Comparison of ENCODE assay signal across 3 cellular contexts in the genomic region with DNA sequence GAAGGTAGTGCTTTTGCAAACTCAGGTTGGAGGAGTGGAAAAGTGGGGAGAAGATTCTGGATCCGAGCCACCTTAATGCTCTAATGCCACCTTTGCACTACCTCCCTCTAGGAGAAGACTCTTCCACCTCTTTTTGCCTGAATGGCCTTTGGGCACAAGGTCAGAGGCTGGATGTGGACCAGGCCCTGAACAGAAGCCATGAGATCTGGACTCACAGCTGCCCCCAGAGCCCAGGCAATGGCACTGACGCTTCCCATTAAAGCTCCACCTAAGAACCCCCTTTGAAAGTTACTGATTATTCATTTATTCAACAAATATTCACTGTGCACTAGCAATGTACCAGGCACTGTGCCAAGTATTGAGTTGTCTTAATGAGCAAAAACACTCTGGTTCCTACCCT.
TF ChIP-seq lines count a peak whose summit lies in the region.

No MANE protein-coding gene starts in this region.

TF ChIP-seq in A549, 52 proteins besides CTCF, POLR2A, EP300 and RAD21:
- TF ChIP-seq NPAS2 (CRISPR knock-in tag; IDR thresholded peaks at IDR 0.05; ENCODE audit: borderline replicate concordance) (no peak), POLR2AphosphoS2 (conservative IDR thresholded peaks at IDR 0.05; ENCODE audit: low read length) (no peak), SMC3 (IDR thresholded peaks at IDR 0.05) (no peak), HEYL (CRISPR knock-in tag; IDR thresholded peaks at IDR 0.05) (no peak), RARB (CRISPR knock-in tag; IDR thresholded peaks at IDR 0.05) (no peak), NR3C1 (IDR thresholded peaks at IDR 0.05) (no peak), TFCP2L1 (CRISPR knock-in tag; IDR thresholded peaks at IDR 0.05) (no peak), ZNF302 (CRISPR knock-in tag; IDR thresholded peaks at IDR 0.05) (no peak), KDM1A (IDR thresholded peaks at IDR 0.05; ENCODE audit: low read depth) (no peak), HOXB5 (CRISPR knock-in tag; IDR thresholded peaks at IDR 0.05) (no peak), FOSB (CRISPR knock-in tag; IDR thresholded peaks at IDR 0.05) (no peak), GATA3 (IDR thresholded peaks at IDR 0.05; ENCODE audit: borderline replicate concordance) (no peak), JUN (IDR thresholded peaks at IDR 0.05) (no peak), MAZ (IDR thresholded peaks at IDR 0.05; ENCODE audit: borderline replicate concordance, low read depth, low read length) (no peak), RCOR1 (IDR thresholded peaks at IDR 0.05; ENCODE audit: low read depth, low read length) (no peak)
- TF ChIP-seq, protein P1, sequence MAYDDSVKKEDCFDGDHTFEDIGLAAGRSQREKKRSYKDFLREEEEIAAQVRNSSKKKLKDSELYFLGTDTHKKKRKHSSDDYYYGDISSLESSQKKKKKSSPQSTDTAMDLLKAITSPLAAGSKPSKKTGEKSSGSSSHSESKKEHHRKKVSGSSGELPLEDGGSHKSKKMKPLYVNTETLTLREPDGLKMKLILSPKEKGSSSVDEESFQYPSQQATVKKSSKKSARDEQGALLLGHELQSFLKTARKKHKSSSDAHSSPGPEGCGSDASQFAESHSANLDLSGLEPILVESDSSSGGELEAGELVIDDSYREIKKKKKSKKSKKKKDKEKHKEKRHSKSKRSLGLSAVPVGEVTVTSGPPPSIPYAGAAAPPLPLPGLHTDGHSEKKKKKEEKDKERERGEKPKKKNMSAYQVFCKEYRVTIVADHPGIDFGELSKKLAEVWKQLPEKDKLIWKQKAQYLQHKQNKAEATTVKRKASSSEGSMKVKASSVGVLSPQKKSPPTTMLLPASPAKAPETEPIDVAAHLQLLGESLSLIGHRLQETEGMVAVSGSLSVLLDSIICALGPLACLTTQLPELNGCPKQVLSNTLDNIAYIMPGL (CRISPR knock-in tag; IDR thresholded peaks at IDR 0.05; ENCODE audit: borderline replicate concordance) = no peak
- TF ChIP-seq, protein P2, sequence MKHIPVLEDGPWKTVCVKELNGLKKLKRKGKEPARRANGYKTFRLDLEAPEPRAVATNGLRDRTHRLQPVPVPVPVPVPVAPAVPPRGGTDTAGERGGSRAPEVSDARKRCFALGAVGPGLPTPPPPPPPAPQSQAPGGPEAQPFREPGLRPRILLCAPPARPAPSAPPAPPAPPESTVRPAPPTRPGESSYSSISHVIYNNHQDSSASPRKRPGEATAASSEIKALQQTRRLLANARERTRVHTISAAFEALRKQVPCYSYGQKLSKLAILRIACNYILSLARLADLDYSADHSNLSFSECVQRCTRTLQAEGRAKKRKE (CRISPR knock-in tag; IDR thresholded peaks at IDR 0.05; ENCODE audit: low read depth) = no peak
- TF ChIP-seq, protein P3, sequence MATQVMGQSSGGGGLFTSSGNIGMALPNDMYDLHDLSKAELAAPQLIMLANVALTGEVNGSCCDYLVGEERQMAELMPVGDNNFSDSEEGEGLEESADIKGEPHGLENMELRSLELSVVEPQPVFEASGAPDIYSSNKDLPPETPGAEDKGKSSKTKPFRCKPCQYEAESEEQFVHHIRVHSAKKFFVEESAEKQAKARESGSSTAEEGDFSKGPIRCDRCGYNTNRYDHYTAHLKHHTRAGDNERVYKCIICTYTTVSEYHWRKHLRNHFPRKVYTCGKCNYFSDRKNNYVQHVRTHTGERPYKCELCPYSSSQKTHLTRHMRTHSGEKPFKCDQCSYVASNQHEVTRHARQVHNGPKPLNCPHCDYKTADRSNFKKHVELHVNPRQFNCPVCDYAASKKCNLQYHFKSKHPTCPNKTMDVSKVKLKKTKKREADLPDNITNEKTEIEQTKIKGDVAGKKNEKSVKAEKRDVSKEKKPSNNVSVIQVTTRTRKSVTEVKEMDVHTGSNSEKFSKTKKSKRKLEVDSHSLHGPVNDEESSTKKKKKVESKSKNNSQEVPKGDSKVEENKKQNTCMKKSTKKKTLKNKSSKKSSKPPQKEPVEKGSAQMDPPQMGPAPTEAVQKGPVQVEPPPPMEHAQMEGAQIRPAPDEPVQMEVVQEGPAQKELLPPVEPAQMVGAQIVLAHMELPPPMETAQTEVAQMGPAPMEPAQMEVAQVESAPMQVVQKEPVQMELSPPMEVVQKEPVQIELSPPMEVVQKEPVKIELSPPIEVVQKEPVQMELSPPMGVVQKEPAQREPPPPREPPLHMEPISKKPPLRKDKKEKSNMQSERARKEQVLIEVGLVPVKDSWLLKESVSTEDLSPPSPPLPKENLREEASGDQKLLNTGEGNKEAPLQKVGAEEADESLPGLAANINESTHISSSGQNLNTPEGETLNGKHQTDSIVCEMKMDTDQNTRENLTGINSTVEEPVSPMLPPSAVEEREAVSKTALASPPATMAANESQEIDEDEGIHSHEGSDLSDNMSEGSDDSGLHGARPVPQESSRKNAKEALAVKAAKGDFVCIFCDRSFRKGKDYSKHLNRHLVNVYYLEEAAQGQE (IDR thresholded peaks at IDR 0.05) = no peak

TF ChIP-seq in HEK293T, 16 proteins besides CTCF, POLR2A, EP300 and RAD21:
- TF ChIP-seq BHLHE40 (IDR thresholded peaks at IDR 0.05; ENCODE audit: borderline replicate concordance) = no peak
- TF ChIP-seq, protein P4, sequence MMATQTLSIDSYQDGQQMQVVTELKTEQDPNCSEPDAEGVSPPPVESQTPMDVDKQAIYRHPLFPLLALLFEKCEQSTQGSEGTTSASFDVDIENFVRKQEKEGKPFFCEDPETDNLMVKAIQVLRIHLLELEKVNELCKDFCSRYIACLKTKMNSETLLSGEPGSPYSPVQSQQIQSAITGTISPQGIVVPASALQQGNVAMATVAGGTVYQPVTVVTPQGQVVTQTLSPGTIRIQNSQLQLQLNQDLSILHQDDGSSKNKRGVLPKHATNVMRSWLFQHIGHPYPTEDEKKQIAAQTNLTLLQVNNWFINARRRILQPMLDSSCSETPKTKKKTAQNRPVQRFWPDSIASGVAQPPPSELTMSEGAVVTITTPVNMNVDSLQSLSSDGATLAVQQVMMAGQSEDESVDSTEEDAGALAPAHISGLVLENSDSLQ (IDR thresholded peaks at IDR 0.05) = no peak
- TF ChIP-seq ELF4 (IDR thresholded peaks at IDR 0.05) = no peak
- no peak for TF ChIP-seq LEF1 (IDR thresholded peaks at IDR 0.05; ENCODE audit: borderline replicate concordance)
- no peak for TF ChIP-seq CTBP1 (IDR thresholded peaks at IDR 0.05; ENCODE audit: borderline replicate concordance)
- TF ChIP-seq FOXA1 (IDR thresholded peaks at IDR 0.05) = no peak
- no peak for TF ChIP-seq TARDBP (IDR thresholded peaks at IDR 0.05)

TF ChIP-seq in H1, 55 proteins besides CTCF, POLR2A, EP300 and RAD21:
- TF ChIP-seq SP1 (IDR thresholded peaks at IDR 0.05; ENCODE audit: low read depth, low read length) (no peak), SRF (IDR thresholded peaks at IDR 0.05; ENCODE audit: low read depth, low read length) (no peak), RFX5 (IDR thresholded peaks at IDR 0.05; ENCODE audit: borderline replicate concordance, low read depth, low read length) (no peak), BCL11A (IDR thresholded peaks at IDR 0.05; ENCODE audit: low read depth in 2 of 2, low read length in 2 of 2) (no peak)
TF ChIP-seq in H1: peak in this region for 0.
